ENCODE assay signal across 12 cellular contexts in the genomic region with DNA sequence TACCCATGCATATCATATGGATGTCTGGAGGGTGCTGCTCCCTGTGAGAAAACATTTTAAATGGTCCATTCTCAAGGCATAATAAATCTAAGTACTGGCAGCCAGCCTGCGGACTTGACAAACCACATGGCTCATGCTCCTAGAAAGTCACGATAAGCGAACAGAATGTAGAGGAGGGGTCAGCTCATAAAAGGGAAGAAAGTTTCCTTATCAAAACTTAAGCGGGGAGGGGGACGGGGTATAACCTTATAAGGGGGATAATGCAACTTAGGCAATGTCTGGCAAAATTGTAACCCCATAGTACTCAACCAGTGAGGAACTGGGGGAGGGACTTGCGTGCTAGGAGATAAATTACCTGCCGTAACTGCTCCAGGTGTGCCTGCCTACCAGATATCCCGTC.
"Had no signal": no experiment of that assay in that cellular context is flagged by ENCODE, and none has a peak within 500 bp of the region (broad histone marks: within the 10 kb centered on the region; RNA-seq: fewer than 3 reads in every experiment).

No MANE protein-coding gene starts in this region.

- H3K27ac ChIP-seq: ovary, stomach had no signal

- DNase-seq: activated CD4-positive, alpha-beta T cell treated with anti-CD3 and anti-CD28 coated beads, Interleukin-2, amount 50 U/mL, for 1 hour; activated CD8-positive, alpha-beta memory T cell treated with anti-CD3 and anti-CD28 coated beads for 24 hours; activated effector memory CD4-positive, alpha-beta T cell treated with anti-CD3 and anti-CD28 coated beads, Interleukin-2, amount 50 U/mL, for 16 hours; activated T-cell treated with anti-CD3 and anti-CD28 coated beads, Interleukin-2, amount 50 U/mL, for 72 hours; effector CD4-positive, alpha-beta T cell; kidney glomerular epithelial cell; naive thymus-derived CD4-positive, alpha-beta T cell; stimulated activated CD4-positive, alpha-beta T cell treated with anti-CD3 and anti-CD28 coated beads, Interleukin-4, amount 100 ng/mL, for 24 hours; stomach had no signal

- ATAC-seq: activated T-cell treated with anti-CD3 and anti-CD28 coated beads, Interleukin-2, amount 50 U/mL, for 72 hours; naive thymus-derived CD4-positive, alpha-beta T cell; sciatic nerve; stimulated activated effector memory CD8-positive, alpha-beta T cell treated with anti-CD3 and anti-CD28 coated beads, Interleukin-12 subunit alpha, Interleukin-12 subunit beta, amount 100 ng/mL, for 72 hours had no signal

- H3K9me3 ChIP-seq: ovary had no signal

- H3K36me3 ChIP-seq: ovary, stomach had no signal

- H3K4me3 ChIP-seq: ovary, stomach had no signal

- H3K27me3 ChIP-seq: ovary, stomach had no signal
